In genomic region chr9:94445846-94446245, GRCh38 we compare ENCODE assay signal across 18 cellular contexts.
DNase-seq lines count a peak whose midpoint lies in the region; ATAC-seq and TF ChIP-seq lines count a peak whose summit lies in the region.
"Had no signal": no experiment of that assay in that cellular context is flagged by ENCODE, and none has a peak within 500 bp of the region (broad histone marks: within the 10 kb centered on the region; RNA-seq: fewer than 3 reads in every experiment).

No MANE protein-coding gene starts in this region.

- no peaks in the 10 kb centered on the region for H3K27me3 Mint-ChIP-seq in neural crest cell (ENCODE audit: low read depth)
- H3K27me3 Mint-ChIP-seq in natural killer cell (ENCODE audit: low read depth in 2 of 2), result no peaks in the 10 kb centered on the region
- H3K27me3 Mint-ChIP-seq: B cell had no signal

- TF ChIP-seq POLR2A in suprapubic skin (IDR thresholded peaks at IDR 0.05), result no peak

- intact Hi-C loops in left cardiac atrium (cut with DNase I), result no loop called here
- intact Hi-C loops in Right ventricle myocardium superior (cut with DNase I), result no loop called here
- intact Hi-C loops in natural killer cell (cut with micrococcal nuclease), result no loop called here

- TF ChIP-seq CTCF in neural crest cell (conservative IDR thresholded peaks at IDR 0.05), result no peak
- TF ChIP-seq CTCF in suprapubic skin (IDR thresholded peaks at IDR 0.05), result no peak
- TF ChIP-seq CTCF in natural killer cell (IDR thresholded peaks at IDR 0.05), result no peak

- 57% methylated on average over 2 of the region's 2 CpGs for WGBS in suprapubic skin

- H3K36me3 ChIP-seq in suprapubic skin, result peaks cover 50% of the 10 kb centered on the region

- H3K9me3 Mint-ChIP-seq in neural crest cell, result no peaks in the 10 kb centered on the region
- no peaks in the 10 kb centered on the region for H3K9me3 Mint-ChIP-seq in natural killer cell

- no peak overlapping the region for H3K4me3 ChIP-seq in suprapubic skin
- H3K4me3 ChIP-seq: GM23248 had no signal

- H3K27ac Mint-ChIP-seq in neural crest cell (ENCODE audit: unreplicated experiment) (peak overlapping the region; percentile 81), natural killer cell (no peak overlapping the region)
- H3K27ac Mint-ChIP-seq: B cell had no signal

- no peaks in the 10 kb centered on the region for H3K9me3 ChIP-seq in suprapubic skin

- H3K4me1 Mint-ChIP-seq in neural crest cell (peaks cover 16% of the 10 kb centered on the region), natural killer cell (peaks cover 6 to 18% of the 10 kb centered on the region in 2 donors)
- H3K4me1 Mint-ChIP-seq: B cell had no signal

- H3K27me3 ChIP-seq in suprapubic skin, result no peaks in the 10 kb centered on the region

- peaks cover 33% of the 10 kb centered on the region for H3K36me3 Mint-ChIP-seq in neural crest cell (ENCODE audit: low read depth)
- H3K36me3 Mint-ChIP-seq in natural killer cell, result no peaks in the 10 kb centered on the region

- TF ChIP-seq EP300 in suprapubic skin (IDR thresholded peaks at IDR 0.05), result no peak

- H3K27ac ChIP-seq in suprapubic skin, result no peak overlapping the region
- H3K27ac ChIP-seq: GM23248 had no signal

- ATAC-seq in left cardiac atrium (no peak), Right ventricle myocardium superior (ENCODE audit: poor library complexity) (no peak), GM19351 (IDR thresholded peaks at IDR 0.05; ENCODE audit: unreplicated experiment) (no peak), HG02588 (IDR thresholded peaks at IDR 0.05; ENCODE audit: unreplicated experiment) (no peak), natural killer cell (no peak)
- ATAC-seq: HCT116 had no signal

- no peaks in the 10 kb centered on the region for H3K4me1 ChIP-seq in suprapubic skin

- no peak overlapping the region for H3K4me3 Mint-ChIP-seq in neural crest cell
- no peak overlapping the region for H3K4me3 Mint-ChIP-seq in natural killer cell
- H3K4me3 Mint-ChIP-seq: B cell had no signal

- DNase-seq in left cardiac atrium (peak; percentile 20), Right ventricle myocardium superior (no peak), dermis blood vessel endothelial cell (peak; percentile 4), neural crest cell (ENCODE audit: low read depth, low spot score) (no peak), suprapubic skin (ENCODE audit: low spot score in 2 of 2) (no peak), natural killer cell (no peak)
- DNase-seq: COR-L47, GF-D8, GM23248, KBM-7, NCI-H1417 treated with DMSO at 0.1 percent for 48 hours, NCI-H187 treated with DMSO at 0.1 percent for 48 hours, NCI-H345, NCI-H526 had no signal

Comparison
In these comparisons a context has a peak if more than half of its experiments do, and no peak if none do; other contexts are left out.
1. DNase-seq: peak in left cardiac atrium (single experiment) and dermis blood vessel endothelial cell (single experiment); none in Right ventricle myocardium superior (single experiment), neural crest cell (single experiment), suprapubic skin (0 of 2) and natural killer cell (single experiment).